10 cellular contexts compared by ENCODE assay signal in genomic region chr6:144093658-144094057, GRCh38. TPM values are rescaled to one million over a fixed set of nuclear protein-coding genes. Genes with fewer than 3 reads are reported as not detected.
DNase-seq lines count a peak whose midpoint lies in the region; ATAC-seq, FAIRE-seq and TF ChIP-seq lines count a peak whose summit lies in the region.
"Had no signal": no experiment of that assay in that cellular context is flagged by ENCODE, and none has a peak within 500 bp of the region (broad histone marks: within the 10 kb centered on the region; RNA-seq: fewer than 3 reads in every experiment).

No MANE protein-coding gene starts in this region.

- H3K36me3 Mint-ChIP-seq in activated CD8-positive, alpha-beta T cell treated with anti-CD3 and anti-CD28 coated beads, Interleukin-2, amount 10 ng/mL, durations not matched to agents 7 days and 5 days (ENCODE audit: low read depth), result peaks cover 12% of the 10 kb centered on the region
- peaks cover 5% of the 10 kb centered on the region for H3K36me3 Mint-ChIP-seq in memory B cell

- H3K36me3 ChIP-seq in ACC112 (ENCODE audit: insufficient read depth, low read length) (no peaks in the 10 kb centered on the region), GM23248 (ENCODE audit: low read depth) (no peaks in the 10 kb centered on the region), tibial nerve (no peaks in the 10 kb centered on the region)
- H3K36me3 ChIP-seq: gastroesophageal sphincter had no signal

- peaks cover 35% of the 10 kb centered on the region for H3K4me1 Mint-ChIP-seq in activated CD8-positive, alpha-beta T cell treated with anti-CD3 and anti-CD28 coated beads, Interleukin-2, amount 10 ng/mL, durations not matched to agents 7 days and 5 days (ENCODE audit: low read depth)
- H3K4me1 Mint-ChIP-seq in memory B cell, result peaks cover 19% of the 10 kb centered on the region

- H3K4me3 ChIP-seq in ACC112 (ENCODE audit: low read depth, low read length) (peak overlapping the region; percentile 89), GM23248 (peak overlapping the region; percentile 95; the same call in 1 of the 2 replicates), tibial nerve (no peak overlapping the region)

- H3K9me3 ChIP-seq in GM23248 (ENCODE audit: low read depth), result no peaks in the 10 kb centered on the region
- H3K9me3 ChIP-seq in tibial nerve, result no peaks in the 10 kb centered on the region
- H3K9me3 ChIP-seq: gastroesophageal sphincter had no signal

- no peaks in the 10 kb centered on the region for H4K20me1 ChIP-seq in GM23248 (ENCODE audit: insufficient read depth)

- CTCF ChIA-PET in activated CD8-positive, alpha-beta T cell treated with anti-CD3 and anti-CD28 coated beads, Interleukin-2, amount 10 ng/mL, durations not matched to agents 7 days and 5 days (lab: Charles Lee), result interaction anchor here (0.8 to 1.4 kb wide), 3 partner anchors 9 to 30 kb away, joined by 3 to 4 read pairs (median 3); no protein-coding TSS in a partner anchor

- H3K9me3 Mint-ChIP-seq in activated CD8-positive, alpha-beta T cell treated with anti-CD3 and anti-CD28 coated beads, Interleukin-2, amount 10 ng/mL, durations not matched to agents 7 days and 5 days (ENCODE audit: insufficient read depth), result no peaks in the 10 kb centered on the region
- no peaks in the 10 kb centered on the region for H3K9me3 Mint-ChIP-seq in memory B cell

- H3F3A ChIP-seq in GM23248 (ENCODE audit: insufficient read depth), result peaks cover 6% of the 10 kb centered on the region; the same call in 1 of the 2 replicates

- no peak for TF ChIP-seq CTCF in tibial nerve (IDR thresholded peaks at IDR 0.05)

- in situ Hi-C loops in GM23248 (cut with MboI), result no loop called here

- no peak overlapping the region for H3K9ac ChIP-seq in GM23248

- WGBS in GM23248 (ENCODE audit: low coverage in 1 of 2, low lambda C conversion rate in 2 of 2, missing lambda C conversion rate in 2 of 2), 2 experiments, result 84 to 85% methylated on average over 7 of the region's 7 CpGs
- 90 to 94% methylated on average over 7 of the region's 7 CpGs for WGBS in tibial nerve, 2 donors

- H3K79me2 ChIP-seq in ACC112 (ENCODE audit: control insufficient read depth, insufficient read depth, low read length, unreplicated experiment) (peaks cover 21% of the 10 kb centered on the region), GM23248 (ENCODE audit: insufficient read depth) (peaks cover 38% of the 10 kb centered on the region)

- POLR2A ChIA-PET in activated CD8-positive, alpha-beta T cell treated with anti-CD3 and anti-CD28 coated beads, Interleukin-2, amount 10 ng/mL, durations not matched to agents 7 days and 5 days (lab: Charles Lee), result interaction anchor here (2.2 to 3.4 kb wide), 2 partner anchors 30 to 38 kb away, joined by 17 to 36 read pairs; no protein-coding TSS in a partner anchor

- H3K27ac ChIP-seq in ACC112 (ENCODE audit: low read depth, low read length) (no peak overlapping the region), GM23248 (no peak overlapping the region), tibial nerve (no peak overlapping the region)
- H3K27ac ChIP-seq: gastroesophageal sphincter had no signal

- no peaks in the 10 kb centered on the region for H3K27me3 Mint-ChIP-seq in activated CD8-positive, alpha-beta T cell treated with anti-CD3 and anti-CD28 coated beads, Interleukin-2, amount 10 ng/mL, durations not matched to agents 7 days and 5 days (ENCODE audit: low read depth)
- no peaks in the 10 kb centered on the region for H3K27me3 Mint-ChIP-seq in memory B cell

- FAIRE-seq in GM12891 (lab: Jason Lieb, UNC), result no peak

- H3K4me1 ChIP-seq in ACC112 (ENCODE audit: control insufficient read depth, insufficient read depth, low read length, unreplicated experiment) (peaks cover 18% of the 10 kb centered on the region), GM23248 (ENCODE audit: insufficient read depth) (peaks cover 21% of the 10 kb centered on the region), tibial nerve (peaks cover 0 to 26% (median 15%) of the 10 kb centered on the region in 4 donors)

- H3K9me2 ChIP-seq in GM23248 (ENCODE audit: insufficient read depth), result no peaks in the 10 kb centered on the region

- peak overlapping the region; percentile 96 for H3K4me3 Mint-ChIP-seq in activated CD8-positive, alpha-beta T cell treated with anti-CD3 and anti-CD28 coated beads, Interleukin-2, amount 10 ng/mL, durations not matched to agents 7 days and 5 days
- H3K4me3 Mint-ChIP-seq in memory B cell, result peak overlapping the region; percentile 96

- H2AFZ ChIP-seq in ACC112 (ENCODE audit: low read length, unreplicated experiment) (no peak overlapping the region), GM23248 (no peak overlapping the region)

- TF ChIP-seq EP300 in tibial nerve (IDR thresholded peaks at IDR 0.05), result no peak

- H3K4me2 ChIP-seq in GM23248 (ENCODE audit: unreplicated experiment), result peak overlapping the region; percentile 91

- H3K27ac Mint-ChIP-seq in activated CD8-positive, alpha-beta T cell treated with anti-CD3 and anti-CD28 coated beads, Interleukin-2, amount 10 ng/mL, durations not matched to agents 7 days and 5 days, result peak overlapping the region; percentile 99
- H3K27ac Mint-ChIP-seq in memory B cell, result peak overlapping the region; percentile 98

- DNase-seq in GM23248 (no peak), memory B cell (ENCODE audit: low spot score in 2 of 2) (no peak), DMS153 treated with DMSO at 0.1 percent for 48 hours (lab: John Stamatoyannopoulos, UW; ENCODE audit: unreplicated experiment) (no peak), GM12891 (ENCODE audit: insufficient read length, low spot score) (no peak), COLO668 (lab: John Stamatoyannopoulos, UW; ENCODE audit: unreplicated experiment) (no peak), tibial nerve (ENCODE audit: low spot score in 2 of 2) (no peak)
- DNase-seq in activated CD8-positive, alpha-beta T cell treated with anti-CD3 and anti-CD28 coated beads, Interleukin-2, amount 10 ng/mL, durations not matched to agents 7 days and 5 days, result no peak
- DNase-seq: stimulated activated CD4-positive, alpha-beta T cell treated with anti-CD3 and anti-CD28 coated beads, Interleukin-1b, Interleukin-23, amount 100 ng/mL, for 48 hours had no signal

- no peak for ATAC-seq in activated CD8-positive, alpha-beta T cell treated with anti-CD3 and anti-CD28 coated beads, Interleukin-2, amount 10 ng/mL, durations not matched to agents 7 days and 5 days
- ATAC-seq in memory B cell (ENCODE audit: low read depth), result no peak
- ATAC-seq: gastroesophageal sphincter had no signal

- TF ChIP-seq POLR2A in GM12891 (IDR thresholded peaks at IDR 0.05; ENCODE audit: low read depth, low read length) (no peak), tibial nerve (IDR thresholded peaks at IDR 0.05) (no peak)

- H3K27me3 ChIP-seq in ACC112 (ENCODE audit: insufficient read depth, low read length), result no peaks in the 10 kb centered on the region
- no peaks in the 10 kb centered on the region for H3K27me3 ChIP-seq in GM23248 (replicated peaks; ENCODE audit: insufficient read depth)
- no peaks in the 10 kb centered on the region for H3K27me3 ChIP-seq in tibial nerve
- H3K27me3 ChIP-seq: gastroesophageal sphincter had no signal

TF ChIP-seq in GM12891, 5 proteins besides CTCF, POLR2A, EP300 and RAD21:
- TF ChIP-seq POLR2AphosphoS5 (IDR thresholded peaks at IDR 0.05; ENCODE audit: low read depth, low read length), result no peak
- no peak for TF ChIP-seq POU2F2 (IDR thresholded peaks at IDR 0.05; ENCODE audit: low read depth, low read length)
- no peak for TF ChIP-seq PAX5 (IDR thresholded peaks at IDR 0.05; ENCODE audit: insufficient read depth, low read length, severe bottlenecking)
- TF ChIP-seq SPI1 (IDR thresholded peaks at IDR 0.05; ENCODE audit: low read depth, low read length), result no peak
- no peak for TF ChIP-seq TAF1 (IDR thresholded peaks at IDR 0.05; ENCODE audit: low read depth, low read length)

RNA-seq across cellular contexts. Expression of gene SF3B5, which starts 1.7 kb away (rescaled TPM):
- total RNA-seq in GM23248 (2014; rRNA removed; shearing (Covaris generic)), result 131 and 137 TPM in 2 replicates
- 192 and 197 TPM in 2 replicates for polyA plus RNA-seq in GM23248 (2016; fragmentation: Nextera tagmentation; extraction: Ambion mirVana)
- 100 to 1,000 TPM; 167 to 168 TPM for total RNA-seq in activated CD8-positive, alpha-beta T cell treated with anti-CD3 and anti-CD28 coated beads, Interleukin-2, amount 10 ng/mL, durations not matched to agents 7 days and 5 days
- polyA plus RNA-seq in GM12891 (2012; ENCODE audit: low read depth, missing spikeins), result 252 TPM
- total RNA-seq in tibial nerve, result 100 to 1,000 TPM in 3 of 4 donors, 10 to 100 TPM in 1; 99.8 to 155 (median 118) TPM

RNA-seq across cellular contexts. Expression of gene STX11, which starts 56.7 kb away (rescaled TPM):
- 1.1 and 2.8 TPM in 2 replicates for total RNA-seq in GM23248 (2014; rRNA removed; shearing (Covaris generic))
- 1.9 and 2.2 TPM in 2 replicates for polyA plus RNA-seq in GM23248 (2016; fragmentation: Nextera tagmentation; extraction: Ambion mirVana)
- 10 to 100 TPM; 13.9 to 14.1 TPM for total RNA-seq in activated CD8-positive, alpha-beta T cell treated with anti-CD3 and anti-CD28 coated beads, Interleukin-2, amount 10 ng/mL, durations not matched to agents 7 days and 5 days
- polyA plus RNA-seq in GM12891 (2012; ENCODE audit: low read depth, missing spikeins), result 14.3 TPM
- 10 to 100 TPM in 3 of 4 donors, 1 to 10 TPM in 1; 5.3 to 24.3 (median 12.5) TPM for total RNA-seq in tibial nerve

Comparison
In these comparisons a context has a peak if more than half of its experiments do, and no peak if none do; other contexts are left out.
1. H3K4me3 ChIP-seq: peak in ACC112 (single experiment) and GM23248 (single experiment); none in tibial nerve (0 of 4).